Comparison of ENCODE assay signal across 11 cellular contexts in genomic region chr3:116020495-116020894, GRCh38.
DNase-seq lines count a peak whose midpoint lies in the region; ATAC-seq lines count a peak whose summit lies in the region.
"Had no signal": no experiment of that assay in that cellular context is flagged by ENCODE, and none has a peak within 500 bp of the region (broad histone marks: within the 10 kb centered on the region; RNA-seq: fewer than 3 reads in every experiment).

No MANE protein-coding gene starts in this region.

- H3K4me3 Mint-ChIP-seq in stimulated activated memory B cell treated with anti-CD40 and anti-IgM and Interleukin-4, amounts not matched to agents 10 μg/mL and 1 μg/mL and 100 μg/mL, for 72 hours = no peak overlapping the region
- H3K4me3 Mint-ChIP-seq: activated T-cell treated with anti-CD3 and anti-CD28 coated beads, Interleukin-2, amount 50 U/mL, for 72 hours had no signal

- H3K27ac Mint-ChIP-seq in stimulated activated memory B cell treated with anti-CD40 and anti-IgM and Interleukin-4, amounts not matched to agents 10 μg/mL and 1 μg/mL and 100 μg/mL, for 72 hours = no peak overlapping the region
- H3K27ac Mint-ChIP-seq: activated T-cell treated with anti-CD3 and anti-CD28 coated beads, Interleukin-2, amount 50 U/mL, for 72 hours had no signal

- H3K27me3 Mint-ChIP-seq in stimulated activated memory B cell treated with anti-CD40 and anti-IgM and Interleukin-4, amounts not matched to agents 10 μg/mL and 1 μg/mL and 100 μg/mL, for 72 hours = no peaks in the 10 kb centered on the region

- H3K4me1 Mint-ChIP-seq in stimulated activated memory B cell treated with anti-CD40 and anti-IgM and Interleukin-4, amounts not matched to agents 10 μg/mL and 1 μg/mL and 100 μg/mL, for 72 hours = no peaks in the 10 kb centered on the region

- peak; percentile 84 for ATAC-seq in HG02840 (IDR thresholded peaks at IDR 0.05; ENCODE audit: low FRiP score, unreplicated experiment)
- ATAC-seq in stimulated activated memory B cell treated with anti-CD40 and anti-IgM and Interleukin-4, amounts not matched to agents 10 μg/mL and 1 μg/mL and 100 μg/mL, for 72 hours = peak; percentile 72

- H3K9me3 Mint-ChIP-seq in stimulated activated memory B cell treated with anti-CD40 and anti-IgM and Interleukin-4, amounts not matched to agents 10 μg/mL and 1 μg/mL and 100 μg/mL, for 72 hours = no peaks in the 10 kb centered on the region
- H3K9me3 Mint-ChIP-seq: activated T-cell treated with anti-CD3 and anti-CD28 coated beads, Interleukin-2, amount 50 U/mL, for 72 hours had no signal

- H3K36me3 Mint-ChIP-seq in stimulated activated memory B cell treated with anti-CD40 and anti-IgM and Interleukin-4, amounts not matched to agents 10 μg/mL and 1 μg/mL and 100 μg/mL, for 72 hours = no peaks in the 10 kb centered on the region

- peak; percentile 44 for DNase-seq in DMS 273 (lab: John Stamatoyannopoulos, UW; ENCODE audit: unreplicated experiment)
- no peak for DNase-seq in DMS 273 treated with DMSO at 0.1 percent for 48 hours (lab: John Stamatoyannopoulos, UW)
- peak; percentile 71 for DNase-seq in NOMO-1 treated with dmso at 0.1 percent for 144 hours (lab: John Stamatoyannopoulos, UW; ENCODE audit: unreplicated experiment)
- no peak for DNase-seq in NCI-H226
- no peak for DNase-seq in occipital lobe (lab: John Stamatoyannopoulos, UW)
- DNase-seq in NCI-H345 treated with DMSO at 0.1 percent for 48 hours (lab: John Stamatoyannopoulos, UW; ENCODE audit: unreplicated experiment) = no peak
- DNase-seq: activated T-cell treated with anti-CD3 and anti-CD28 coated beads, Interleukin-2, amount 50 U/mL, for 72 hours; SK-N-SH; testis had no signal

Comparison
In these comparisons a context has a peak if more than half of its experiments do, and no peak if none do; other contexts are left out.
1. DNase-seq: peak in DMS 273 (single experiment) and NOMO-1 treated with dmso at 0.1 percent for 144 hours (single experiment); none in DMS 273 treated with DMSO at 0.1 percent for 48 hours (single experiment), NCI-H226 (single experiment), occipital lobe (single experiment) and NCI-H345 treated with DMSO at 0.1 percent for 48 hours (single experiment).